Comparison of ENCODE assay signal across 1 cellular context in the genomic region with DNA sequence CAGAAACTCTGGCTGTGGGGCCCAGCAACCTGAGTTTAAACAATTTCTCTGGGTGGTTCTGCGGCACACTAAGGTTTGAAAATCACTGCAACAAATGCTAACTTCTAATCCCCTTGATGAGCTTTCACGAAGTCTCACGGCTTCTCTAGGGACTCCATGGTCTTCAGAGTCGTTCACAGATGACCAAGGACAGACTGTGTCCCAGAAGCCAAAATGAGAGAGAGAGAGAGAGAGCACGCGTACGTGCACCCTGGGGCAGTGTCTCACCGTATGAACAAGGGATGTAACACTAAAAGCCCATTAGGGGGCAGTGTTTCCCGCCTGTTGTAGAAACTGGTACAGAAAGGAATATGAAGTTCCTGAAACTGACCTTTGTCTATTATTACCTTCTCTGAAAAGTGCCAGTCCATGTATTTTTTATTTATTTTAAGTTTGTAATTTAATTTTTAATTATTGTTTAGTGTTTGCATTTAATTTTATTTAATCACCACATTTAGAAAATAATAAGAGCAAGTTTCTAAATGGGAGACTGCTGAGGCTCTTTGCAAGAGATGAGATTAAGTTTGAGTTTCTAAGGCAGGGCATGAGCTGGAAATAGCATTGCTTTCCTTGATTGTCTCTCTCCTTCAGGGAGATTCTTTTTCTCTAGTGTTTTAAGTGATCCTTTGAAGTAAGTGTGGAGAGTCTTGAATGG.
A peak's percentile ranks its signal among the peaks of the same experiment; 100 is the strongest.
TF ChIP-seq lines count a peak whose summit lies in the region.

No MANE protein-coding gene starts in this region.

TF ChIP-seq in K562, 482 proteins besides CTCF, POLR2A, EP300 and RAD21 (continued from another document):
- TF ChIP-seq, protein P1, sequence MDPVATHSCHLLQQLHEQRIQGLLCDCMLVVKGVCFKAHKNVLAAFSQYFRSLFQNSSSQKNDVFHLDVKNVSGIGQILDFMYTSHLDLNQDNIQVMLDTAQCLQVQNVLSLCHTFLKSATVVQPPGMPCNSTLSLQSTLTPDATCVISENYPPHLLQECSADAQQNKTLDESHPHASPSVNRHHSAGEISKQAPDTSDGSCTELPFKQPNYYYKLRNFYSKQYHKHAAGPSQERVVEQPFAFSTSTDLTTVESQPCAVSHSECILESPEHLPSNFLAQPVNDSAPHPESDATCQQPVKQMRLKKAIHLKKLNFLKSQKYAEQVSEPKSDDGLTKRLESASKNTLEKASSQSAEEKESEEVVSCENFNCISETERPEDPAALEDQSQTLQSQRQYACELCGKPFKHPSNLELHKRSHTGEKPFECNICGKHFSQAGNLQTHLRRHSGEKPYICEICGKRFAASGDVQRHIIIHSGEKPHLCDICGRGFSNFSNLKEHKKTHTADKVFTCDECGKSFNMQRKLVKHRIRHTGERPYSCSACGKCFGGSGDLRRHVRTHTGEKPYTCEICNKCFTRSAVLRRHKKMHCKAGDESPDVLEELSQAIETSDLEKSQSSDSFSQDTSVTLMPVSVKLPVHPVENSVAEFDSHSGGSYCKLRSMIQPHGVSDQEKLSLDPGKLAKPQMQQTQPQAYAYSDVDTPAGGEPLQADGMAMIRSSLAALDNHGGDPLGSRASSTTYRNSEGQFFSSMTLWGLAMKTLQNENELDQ (CRISPR knock-in tag; IDR thresholded peaks at IDR 0.05; ENCODE audit: borderline replicate concordance), result no peak
- TF ChIP-seq NRF1 (conservative IDR thresholded peaks at IDR 0.05 in 1 of 2, IDR thresholded peaks at IDR 0.05 in 1 of 2), result peak in 1 of 2 experiments; percentile 36; a peak in 1 of 4 replicates
- TF ChIP-seq, protein P2, sequence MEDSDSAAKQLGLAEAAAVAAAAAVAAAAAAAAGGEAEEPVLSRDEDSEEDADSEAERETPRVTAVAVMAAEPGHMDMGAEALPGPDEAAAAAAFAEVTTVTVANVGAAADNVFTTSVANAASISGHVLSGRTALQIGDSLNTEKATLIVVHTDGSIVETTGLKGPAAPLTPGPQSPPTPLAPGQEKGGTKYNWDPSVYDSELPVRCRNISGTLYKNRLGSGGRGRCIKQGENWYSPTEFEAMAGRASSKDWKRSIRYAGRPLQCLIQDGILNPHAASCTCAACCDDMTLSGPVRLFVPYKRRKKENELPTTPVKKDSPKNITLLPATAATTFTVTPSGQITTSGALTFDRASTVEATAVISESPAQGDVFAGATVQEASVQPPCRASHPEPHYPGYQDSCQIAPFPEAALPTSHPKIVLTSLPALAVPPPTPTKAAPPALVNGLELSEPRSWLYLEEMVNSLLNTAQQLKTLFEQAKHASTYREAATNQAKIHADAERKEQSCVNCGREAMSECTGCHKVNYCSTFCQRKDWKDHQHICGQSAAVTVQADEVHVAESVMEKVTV (CRISPR knock-in tag; IDR thresholded peaks at IDR 0.05), result peak; percentile 47; the same call in 1 of the 2 replicates
- TF ChIP-seq L3MBTL2 (IDR thresholded peaks at IDR 0.05), result peak; percentile 37; the same call in 1 of the 2 replicates
- peak in 1 of 2 experiments; percentile 37; a peak in 1 of 4 replicates for TF ChIP-seq KDM1A (IDR thresholded peaks at IDR 0.05)
- TF ChIP-seq CXXC5 (CRISPR knock-in tag; IDR thresholded peaks at IDR 0.05), result peak; percentile 45
- no peak for TF ChIP-seq ETV6 (IDR thresholded peaks at IDR 0.05; ENCODE audit: borderline replicate concordance in 1 of 2, low read depth in 2 of 2, low read length in 1 of 2)
- no peak for TF ChIP-seq ETV6 (CRISPR knock-in tag; IDR thresholded peaks at IDR 0.05; ENCODE audit: borderline replicate concordance)
- TF ChIP-seq ZBTB2 (IDR thresholded peaks at IDR 0.05), result no peak
